ENCODE assay signal across 1 cellular context in the genomic region with DNA sequence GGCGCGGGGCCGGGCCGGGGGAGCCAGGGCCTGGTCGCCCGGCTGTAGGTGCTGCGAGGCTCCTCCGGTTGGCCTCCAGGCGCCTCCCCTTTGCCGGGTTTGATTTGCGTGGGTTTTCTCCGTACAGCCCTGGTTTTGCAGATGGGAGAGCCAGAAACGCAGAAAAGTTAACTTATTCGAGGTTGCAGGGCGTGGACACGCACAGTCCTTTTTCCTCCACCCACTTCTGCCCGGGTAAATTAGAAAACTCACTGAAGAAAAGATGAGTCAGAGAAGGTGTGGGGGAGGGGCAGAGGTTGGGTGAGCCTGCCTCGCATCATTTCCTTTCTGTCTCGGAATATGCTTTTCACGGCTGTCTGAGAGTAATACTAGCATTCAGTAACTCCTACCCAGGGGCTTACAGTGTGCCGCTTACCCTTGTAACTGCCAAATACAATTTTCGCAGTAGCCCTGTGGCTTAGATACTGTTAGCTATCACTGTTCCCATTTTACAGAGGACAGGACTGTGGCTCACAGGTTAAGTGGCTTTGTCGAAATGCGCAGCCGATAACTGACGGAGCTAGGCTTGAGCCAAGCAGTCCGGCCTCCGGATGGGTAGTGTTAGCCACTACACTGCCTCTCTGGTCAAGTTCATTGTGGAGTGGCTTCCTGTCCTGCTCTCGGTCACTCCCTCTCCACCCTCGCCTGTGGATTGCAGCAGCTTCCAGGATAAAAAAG.
TF ChIP-seq lines count a peak whose summit lies in the region.

No MANE protein-coding gene starts in this region.

TF ChIP-seq in IMR-90, 13 proteins besides CTCF, POLR2A, EP300 and RAD21 (continued from another document):
- TF ChIP-seq, protein P1, sequence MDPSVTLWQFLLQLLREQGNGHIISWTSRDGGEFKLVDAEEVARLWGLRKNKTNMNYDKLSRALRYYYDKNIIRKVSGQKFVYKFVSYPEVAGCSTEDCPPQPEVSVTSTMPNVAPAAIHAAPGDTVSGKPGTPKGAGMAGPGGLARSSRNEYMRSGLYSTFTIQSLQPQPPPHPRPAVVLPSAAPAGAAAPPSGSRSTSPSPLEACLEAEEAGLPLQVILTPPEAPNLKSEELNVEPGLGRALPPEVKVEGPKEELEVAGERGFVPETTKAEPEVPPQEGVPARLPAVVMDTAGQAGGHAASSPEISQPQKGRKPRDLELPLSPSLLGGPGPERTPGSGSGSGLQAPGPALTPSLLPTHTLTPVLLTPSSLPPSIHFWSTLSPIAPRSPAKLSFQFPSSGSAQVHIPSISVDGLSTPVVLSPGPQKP (IDR thresholded peaks at IDR 0.05; ENCODE audit: borderline replicate concordance, low read depth, low read length) = no peak
- TF ChIP-seq MAZ (IDR thresholded peaks at IDR 0.05; ENCODE audit: borderline replicate concordance, low read depth, low read length) (0 out of 2 replicates have a peak, but pooled peaks have one; percentile 21), CHD1 (IDR thresholded peaks at IDR 0.05; ENCODE audit: low read depth, low read length) (no peak), CEBPB (IDR thresholded peaks at IDR 0.05; ENCODE audit: low read depth, low read length) (no peak), RCOR1 (IDR thresholded peaks at IDR 0.05; ENCODE audit: insufficient replicate concordance, low read length) (no peak), MAFK (IDR thresholded peaks at IDR 0.05; ENCODE audit: low read depth, low read length) (no peak; the same call in 1 of the 2 replicates), NFE2L2 (IDR thresholded peaks at IDR 0.05; ENCODE audit: low read depth, low read length) (no peak), RFX5 (IDR thresholded peaks at IDR 0.05; ENCODE audit: low read depth, low read length) (no peak)
